ENCODE assay signal across 18 cellular contexts in genomic region chr2:180394305-180394704, GRCh38.
DNase-seq lines count a peak whose midpoint lies in the region; ATAC-seq, FAIRE-seq and TF ChIP-seq lines count a peak whose summit lies in the region.
"Had no signal": no experiment of that assay in that cellular context is flagged by ENCODE, and none has a peak within 500 bp of the region (broad histone marks: within the 10 kb centered on the region; RNA-seq: fewer than 3 reads in every experiment).

No MANE protein-coding gene starts in this region.

- H3K27me3 ChIP-seq in HepG2 (ENCODE audit: control insufficient read depth in 1 of 2, insufficient read depth in 2 of 2, low read length in 2 of 2) (no peaks in the 10 kb centered on the region), right lobe of liver (no peaks in the 10 kb centered on the region), prostate gland (replicated peaks; ENCODE audit: insufficient read depth) (no peaks in the 10 kb centered on the region)

- no peak overlapping the region for H3K9ac ChIP-seq in HepG2 (ENCODE audit: insufficient read depth, low read depth, low read length)

- H3K9me3 Mint-ChIP-seq in stimulated activated naive B cell treated with anti-CD40 and anti-IgM and Interleukin-4, amounts not matched to agents 10 μg/mL and 1 μg/mL and 100 μg/mL, for 72 hours, result peaks cover 11 to 25% of the 10 kb centered on the region in 2 donors

- H4K20me1 ChIP-seq in HepG2 (ENCODE audit: insufficient read depth, low read length), result no peaks in the 10 kb centered on the region

- no peak overlapping the region for H3K4me2 ChIP-seq in HepG2 (ENCODE audit: low read depth, low read length)
- H3K4me2 ChIP-seq: GM23338 had no signal

- no peak for TF ChIP-seq POLR2A in HepG2 (IDR thresholded peaks at IDR 0.05; ENCODE audit: insufficient read depth in 1 of 2, low read depth in 2 of 2, low read length in 2 of 2)
- no peak for TF ChIP-seq POLR2A in right lobe of liver (IDR thresholded peaks at IDR 0.05)
- no peak for TF ChIP-seq POLR2A in prostate gland (IDR thresholded peaks at IDR 0.05)

- no peaks in the 10 kb centered on the region for H3K36me3 Mint-ChIP-seq in stimulated activated naive B cell treated with anti-CD40 and anti-IgM and Interleukin-4, amounts not matched to agents 10 μg/mL and 1 μg/mL and 100 μg/mL, for 72 hours
- H3K36me3 Mint-ChIP-seq: CD4-positive, alpha-beta memory T cell; IgD-negative memory B cell had no signal

- H3K27ac ChIP-seq in HepG2 (ENCODE audit: extremely low read length, insufficient read depth, low read length) (no peak overlapping the region), right lobe of liver (no peak overlapping the region), prostate gland (no peak overlapping the region)
- H3K27ac ChIP-seq: C4-2B had no signal

- POLR2A ChIA-PET in HepG2 (lab: Yijun Ruan, JAX), result no interaction called here

- no peak for ATAC-seq in HepG2
- no peak for ATAC-seq in right lobe of liver
- no peak for ATAC-seq in stimulated activated naive B cell treated with anti-CD40 and anti-IgM and Interleukin-4, amounts not matched to agents 10 μg/mL and 1 μg/mL and 100 μg/mL, for 72 hours (replicated peaks)
- ATAC-seq: GM12878, GM23338 had no signal

- H3K4me1 Mint-ChIP-seq in stimulated activated naive B cell treated with anti-CD40 and anti-IgM and Interleukin-4, amounts not matched to agents 10 μg/mL and 1 μg/mL and 100 μg/mL, for 72 hours, result no peaks in the 10 kb centered on the region
- H3K4me1 Mint-ChIP-seq: B cell; CD4-positive, alpha-beta memory T cell; GM23338; H9; IgD-negative memory B cell had no signal

- no peak for FAIRE-seq in HepG2 (lab: Jason Lieb, UNC)
- FAIRE-seq: GM12878, GM18507 had no signal

- H3K4me3 ChIP-seq in HepG2 (replicated peaks in 1 of 3; ENCODE audit: insufficient read depth in 1 of 3, low read depth in 2 of 3, low read length in 3 of 3) (no peak overlapping the region), right lobe of liver (no peak overlapping the region), choroid plexus epithelial cell (ENCODE audit: low read depth, low read length) (no peak overlapping the region), prostate gland (no peak overlapping the region)
- H3K4me3 ChIP-seq: GM12878, GM23338 had no signal

- H3K36me3 ChIP-seq in HepG2 (replicated peaks in 1 of 2; ENCODE audit: control insufficient read depth in 1 of 2, insufficient read depth in 2 of 2, low read length in 2 of 2), result no peaks in the 10 kb centered on the region
- H3K36me3 ChIP-seq in right lobe of liver, result no peaks in the 10 kb centered on the region
- H3K36me3 ChIP-seq in prostate gland, result no peaks in the 10 kb centered on the region

- BruUV-seq in HepG2 (replicated peaks; lab: Mats Ljungman, UMichigan), result no TSS peak

- no peaks in the 10 kb centered on the region for H3K27me3 Mint-ChIP-seq in stimulated activated naive B cell treated with anti-CD40 and anti-IgM and Interleukin-4, amounts not matched to agents 10 μg/mL and 1 μg/mL and 100 μg/mL, for 72 hours
- H3K27me3 Mint-ChIP-seq: B cell, IgD-negative memory B cell had no signal

- DNase-seq in HepG2 (ENCODE audit: low spot score), result no peak
- no peak for DNase-seq in right lobe of liver
- DNase-seq in LHCN-M2 (ENCODE audit: low read depth), result peak; percentile 12
- peak; percentile 3 for DNase-seq in choroid plexus epithelial cell (ENCODE audit: low read depth)
- no peak for DNase-seq in prostate gland (ENCODE audit: low spot score)
- DNase-seq in NCI-H1436 treated with DMSO at 0.1 percent for 48 hours (lab: John Stamatoyannopoulos, UW), result no peak
- DNase-seq in stimulated activated CD4-positive, alpha-beta T cell treated with anti-CD3 and anti-CD28 coated beads, Interleukin-12 subunit alpha, Interleukin-12 subunit beta, amount 100 ng/mL, for 4 hours, result no peak
- DNase-seq in stimulated activated naive B cell treated with anti-CD40 and anti-IgM and Interleukin-4, amounts not matched to agents 10 μg/mL and 1 μg/mL and 100 μg/mL, for 72 hours, result no peak
- DNase-seq: CD4-positive, alpha-beta memory T cell; H9; HFFc6; KG1 had no signal

- H3K4me1 ChIP-seq in HepG2 (ENCODE audit: insufficient read depth, low read length) (no peaks in the 10 kb centered on the region), right lobe of liver (no peaks in the 10 kb centered on the region), prostate gland (replicated peaks) (no peaks in the 10 kb centered on the region)

- CTCF ChIA-PET in HepG2 (lab: Yijun Ruan, JAX; ENCODE audit: low intra/inter-chr PET ratio, low total read pairs), result no interaction called here

- TF ChIP-seq EP300 in HepG2 (IDR thresholded peaks at IDR 0.05; ENCODE audit: low read depth in 2 of 2, low read length in 2 of 2) (no peak), HepG2 (CRISPR knock-in tag; IDR thresholded peaks at IDR 0.05; ENCODE audit: borderline replicate concordance) (no peak)

- H3K4me3 Mint-ChIP-seq in stimulated activated naive B cell treated with anti-CD40 and anti-IgM and Interleukin-4, amounts not matched to agents 10 μg/mL and 1 μg/mL and 100 μg/mL, for 72 hours, result no peak overlapping the region
- H3K4me3 Mint-ChIP-seq: B cell, GM23338, H9, HFFc6, IgD-negative memory B cell had no signal

- no peaks in the 10 kb centered on the region for H3K79me2 ChIP-seq in HepG2 (ENCODE audit: insufficient read depth, low read length)

- H2AFZ ChIP-seq in HepG2 (ENCODE audit: low read length), result no peak overlapping the region
- H2AFZ ChIP-seq: GM23338 had no signal

- TF ChIP-seq RAD21 in HepG2 (CRISPR knock-in tag; IDR thresholded peaks at IDR 0.05), result no peak

- in situ Hi-C loops in HepG2 (cut with HindIII; ENCODE audit: extremely low pct_ligation_motif_present, low pct_unique_long_range_greater_than_20kb), result no loop called here

- no peak overlapping the region for H3K27ac Mint-ChIP-seq in stimulated activated naive B cell treated with anti-CD40 and anti-IgM and Interleukin-4, amounts not matched to agents 10 μg/mL and 1 μg/mL and 100 μg/mL, for 72 hours
- H3K27ac Mint-ChIP-seq: B cell; CD4-positive, alpha-beta memory T cell; GM23338; H9; HFFc6; IgD-negative memory B cell had no signal

- peaks cover 68% of the 10 kb centered on the region for H3K9me3 ChIP-seq in HepG2 (ENCODE audit: low read length)
- H3K9me3 ChIP-seq in right lobe of liver, result no peaks in the 10 kb centered on the region
- no peaks in the 10 kb centered on the region for H3K9me3 ChIP-seq in prostate gland

- intact Hi-C loops in HepG2 (cut with micrococcal nuclease; ENCODE audit: unreplicated experiment) (no loop called here), right lobe of liver (cut with DNase I) (no loop called here), prostate gland (cut with DNase I) (no loop called here)

- TF ChIP-seq CTCF in HepG2 (CRISPR knock-in tag; IDR thresholded peaks at IDR 0.05) (no peak), right lobe of liver (IDR thresholded peaks at IDR 0.05) (no peak), choroid plexus epithelial cell (conservative IDR thresholded peaks at IDR 0.05; ENCODE audit: low read depth, low read length) (no peak), prostate gland (IDR thresholded peaks at IDR 0.05) (no peak)

TF ChIP-seq in HepG2, 621 proteins besides CTCF, POLR2A, EP300 and RAD21:
- TF ChIP-seq ZNF460 (CRISPR knock-in tag; IDR thresholded peaks at IDR 0.05; ENCODE audit: borderline replicate concordance) (no peak), ZNF317 (CRISPR knock-in tag; IDR thresholded peaks at IDR 0.05) (peak; percentile 93)

Comparison
In these comparisons a context has a peak if more than half of its experiments do, and no peak if none do; other contexts are left out.
1. DNase-seq: peak in LHCN-M2 (single experiment) and choroid plexus epithelial cell (single experiment); none in HepG2 (single experiment), right lobe of liver (0 of 3), prostate gland (single experiment), NCI-H1436 treated with DMSO at 0.1 percent for 48 hours (single experiment), stimulated activated CD4-positive, alpha-beta T cell treated with anti-CD3 and anti-CD28 coated beads, Interleukin-12 subunit alpha, Interleukin-12 subunit beta, amount 100 ng/mL, for 4 hours (single experiment) and stimulated activated naive B cell treated with anti-CD40 and anti-IgM and Interleukin-4, amounts not matched to agents 10 μg/mL and 1 μg/mL and 100 μg/mL, for 72 hours (single experiment).